In genomic region chr4:124060261-124060918, GRCh38 we compare ENCODE assay signal across 8 cellular contexts.
DNase-seq lines count a peak whose midpoint lies in the region; ATAC-seq and TF ChIP-seq lines count a peak whose summit lies in the region.

No MANE protein-coding gene starts in this region.

- TF ChIP-seq CTCF in chondrocyte (IDR thresholded peaks at IDR 0.05) = no peak

- peak overlapping the region; percentile 60 for H3K27ac Mint-ChIP-seq in chondrocyte (ENCODE audit: unreplicated experiment)

- DNase-seq in HT1080 (ENCODE audit: low read depth) (peak; percentile 28), chondrocyte (ENCODE audit: low spot score) (no peak), mucosa of gallbladder (ENCODE audit: low spot score) (peak; percentile 54), NCI-H187 treated with DMSO at 0.1 percent for 48 hours (lab: John Stamatoyannopoulos, UW) (no peak), GF-D8 (lab: John Stamatoyannopoulos, UW) (no peak)
- DNase-seq in activated CD8-positive, alpha-beta memory T cell treated with anti-CD3 and anti-CD28 coated beads, Interleukin-2, amount 50 U/mL, for 48 hours = no peak

- no peaks in the 10 kb centered on the region for H3K27me3 Mint-ChIP-seq in chondrocyte (ENCODE audit: low read depth)

- H3K4me3 Mint-ChIP-seq in chondrocyte (ENCODE audit: unreplicated experiment) = peak overlapping the region; percentile 1

- H3K36me3 Mint-ChIP-seq in chondrocyte (ENCODE audit: low read depth) = no peaks in the 10 kb centered on the region

- peak; percentile 73 for ATAC-seq in GM18867 (IDR thresholded peaks at IDR 0.05; ENCODE audit: unreplicated experiment)
- ATAC-seq in GM18520 (IDR thresholded peaks at IDR 0.05; ENCODE audit: unreplicated experiment) = no peak

- H3K4me1 Mint-ChIP-seq in chondrocyte (ENCODE audit: low read depth) = peaks cover 20% of the 10 kb centered on the region

- H3K9me3 Mint-ChIP-seq in chondrocyte (ENCODE audit: low read depth) = no peaks in the 10 kb centered on the region

Comparison
In these comparisons a context has a peak if more than half of its experiments do, and no peak if none do; other contexts are left out.
1. DNase-seq: peak in HT1080 (single experiment) and mucosa of gallbladder (single experiment); none in chondrocyte (single experiment), NCI-H187 treated with DMSO at 0.1 percent for 48 hours (single experiment), activated CD8-positive, alpha-beta memory T cell treated with anti-CD3 and anti-CD28 coated beads, Interleukin-2, amount 50 U/mL, for 48 hours (single experiment) and GF-D8 (single experiment).